Comparison of ENCODE assay signal across 24 cellular contexts in genomic region chr2:216888086-216888485, GRCh38. TPM values are rescaled to one million over a fixed set of nuclear protein-coding genes. Genes with fewer than 3 reads are reported as not detected.
"Had no signal": no experiment of that assay in that cellular context is flagged by ENCODE, and none has a peak within 500 bp of the region (broad histone marks: within the 10 kb centered on the region; RNA-seq: fewer than 3 reads in every experiment).

No MANE protein-coding gene starts in this region.

- H3K79me2 ChIP-seq: hepatocyte, parathyroid adenoma had no signal

- H3K4me3 ChIP-seq: esophagus squamous epithelium, hepatocyte, prostate gland, skin epidermis had no signal

- H2AFZ ChIP-seq: hepatocyte, parathyroid adenoma had no signal

- H3K9me3 ChIP-seq: esophagus squamous epithelium, prostate gland had no signal

- H3K4me1 ChIP-seq: parathyroid adenoma, prostate gland had no signal

- ATAC-seq: left colon; naive thymus-derived CD4-positive, alpha-beta T cell; sciatic nerve had no signal

- H3K27me3 ChIP-seq: hepatocyte had no signal

- DNase-seq: cerebellar nuclear complex; dermis blood vessel endothelial cell; esophagus squamous epithelium; foreskin fibroblast; head of caudate nucleus; left colon; mammary epithelial cell; naive thymus-derived CD4-positive, alpha-beta T cell; occipital lobe; retina; stimulated activated CD4-positive, alpha-beta T cell treated with anti-CD3 and anti-CD28 coated beads, Interleukin-2, amount 100 ng/mL, for 24 hours; stimulated activated CD4-positive, alpha-beta T cell treated with anti-CD3 and anti-CD28 coated beads, Interleukin-4, amount 100 ng/mL, for 4 hours; stimulated activated naive B cell treated with anti-CD40 and anti-IgM and Interleukin-4, amounts not matched to agents 10 μg/mL and 1 μg/mL and 100 μg/mL, for 72 hours had no signal

- H3K36me3 ChIP-seq: esophagus squamous epithelium, prostate gland had no signal

- H3K27ac ChIP-seq: esophagus squamous epithelium, hepatocyte, parathyroid adenoma, prostate gland, skin epidermis had no signal

- H3K4me2 ChIP-seq: hepatocyte had no signal

RNA-seq across cellular contexts. Expression of gene TNP1, which starts 28.2 kb away (rescaled TPM):
- total RNA-seq: dermis blood vessel endothelial cell; epithelial cell of proximal tubule; esophagus squamous epithelium; hepatocyte; kidney epithelial cell; left colon; lower leg skin; mammary epithelial cell; mesenteric fat pad; mononuclear cell; naive thymus-derived CD4-positive, alpha-beta T cell; neural crest cell; occipital lobe; sciatic nerve had no signal
- polyA plus RNA-seq: hepatocyte; mammary epithelial cell; naive thymus-derived CD4-positive, alpha-beta T cell had no signal
